Comparison of ENCODE assay signal across 17 cellular contexts in genomic region chr14:47596232-47596631, GRCh38.
DNase-seq lines count a peak whose midpoint lies in the region; ATAC-seq and TF ChIP-seq lines count a peak whose summit lies in the region.
"Had no signal": no experiment of that assay in that cellular context is flagged by ENCODE, and none has a peak within 500 bp of the region (broad histone marks: within the 10 kb centered on the region; RNA-seq: fewer than 3 reads in every experiment).

No MANE protein-coding gene starts in this region.

- no peak overlapping the region for H3K9ac ChIP-seq in KMS-11
- H3K9ac ChIP-seq: BLaER1 had no signal

- H2AFZ ChIP-seq in KMS-11 (ENCODE audit: low read depth) = no peak overlapping the region

- H3K27ac ChIP-seq in KMS-11 (no peak overlapping the region), psoas muscle (no peak overlapping the region)
- H3K27ac ChIP-seq: BLaER1, colonic mucosa, HL-60, left ventricle myocardium inferior, stomach had no signal

- intact Hi-C loops in sciatic nerve (cut with DNase I) = no loop called here
- intact Hi-C loops in psoas muscle (cut with DNase I) = no loop called here

- no peaks in the 10 kb centered on the region for H3K36me3 ChIP-seq in KMS-11 (ENCODE audit: insufficient read depth)
- no peaks in the 10 kb centered on the region for H3K36me3 ChIP-seq in psoas muscle (ENCODE audit: insufficient read depth in 1 of 2, low read depth in 1 of 2)
- H3K36me3 ChIP-seq: BLaER1, colonic mucosa, left ventricle myocardium inferior, stomach had no signal

- ATAC-seq in GM18907 (IDR thresholded peaks at IDR 0.05; ENCODE audit: unreplicated experiment) = peak; percentile 90
- peak; percentile 91 for ATAC-seq in GM21717 (IDR thresholded peaks at IDR 0.05; ENCODE audit: unreplicated experiment)
- ATAC-seq in HG03060 (IDR thresholded peaks at IDR 0.05; ENCODE audit: low read depth, unreplicated experiment) = peak; percentile 91
- no peak for ATAC-seq in sciatic nerve
- no peak for ATAC-seq in psoas muscle
- ATAC-seq: right cardiac atrium had no signal

- no peaks in the 10 kb centered on the region for H4K20me1 ChIP-seq in KMS-11 (ENCODE audit: insufficient read depth)
- H4K20me1 ChIP-seq: BLaER1 had no signal

- H3K4me1 ChIP-seq in KMS-11 (ENCODE audit: low read depth, poor library complexity, severe bottlenecking) = peaks cover 13% of the 10 kb centered on the region
- H3K4me1 ChIP-seq in psoas muscle = no peaks in the 10 kb centered on the region
- H3K4me1 ChIP-seq: BLaER1, colonic mucosa, left ventricle myocardium inferior, stomach had no signal

- H3K9me3 ChIP-seq in psoas muscle = no peaks in the 10 kb centered on the region
- H3K9me3 ChIP-seq: BLaER1, colonic mucosa, stomach had no signal

- no peak for TF ChIP-seq CTCF in KMS-11 (conservative IDR thresholded peaks at IDR 0.05; ENCODE audit: low read depth, low read length)
- no peak for TF ChIP-seq CTCF in psoas muscle (IDR thresholded peaks at IDR 0.05)

- peak overlapping the region; percentile 13; the same call in 1 of the 2 replicates for H3K4me2 ChIP-seq in KMS-11
- H3K4me2 ChIP-seq: BLaER1 had no signal

- no peaks in the 10 kb centered on the region for H3K79me2 ChIP-seq in KMS-11 (ENCODE audit: insufficient read depth, low read depth)

- DNase-seq in cerebellum (ENCODE audit: low spot score) (no peak), sciatic nerve (ENCODE audit: low spot score) (no peak), NCI-H510A (lab: John Stamatoyannopoulos, UW) (no peak), psoas muscle (no peak)
- DNase-seq: activated B cell treated with CpG ODN at 0.5 μM for 24 hours; activated T-cell treated with anti-CD3 and anti-CD28 coated beads, Interleukin-2, amount 50 U/mL, for 1 hour; colonic mucosa; erythroblast; left ventricle myocardium inferior; right cardiac atrium; stomach had no signal

- H3K4me3 ChIP-seq in KMS-11 (IDR thresholded peaks at IDR 0.05; ENCODE audit: insufficient read depth, low read depth, low read length) (no peak overlapping the region), psoas muscle (no peak overlapping the region)
- H3K4me3 ChIP-seq: BLaER1, colonic mucosa, left ventricle myocardium inferior, stomach had no signal

- H3K27me3 ChIP-seq in KMS-11 (ENCODE audit: insufficient read depth, low read depth) (no peaks in the 10 kb centered on the region), psoas muscle (ENCODE audit: insufficient read depth in 3 of 3, low read length in 2 of 3) (no peaks in the 10 kb centered on the region)
- H3K27me3 ChIP-seq: BLaER1, colonic mucosa, stomach had no signal

- 75 to 83% (median 80%) methylated on average over 3 of the region's 3 CpGs for WGBS in psoas muscle, 3 donors

Comparison
In these comparisons a context has a peak if more than half of its experiments do, and no peak if none do; other contexts are left out.
1. ATAC-seq: peak in GM18907 (single experiment), GM21717 (single experiment) and HG03060 (single experiment); none in sciatic nerve (single experiment) and psoas muscle (0 of 4).